In the genomic region with DNA sequence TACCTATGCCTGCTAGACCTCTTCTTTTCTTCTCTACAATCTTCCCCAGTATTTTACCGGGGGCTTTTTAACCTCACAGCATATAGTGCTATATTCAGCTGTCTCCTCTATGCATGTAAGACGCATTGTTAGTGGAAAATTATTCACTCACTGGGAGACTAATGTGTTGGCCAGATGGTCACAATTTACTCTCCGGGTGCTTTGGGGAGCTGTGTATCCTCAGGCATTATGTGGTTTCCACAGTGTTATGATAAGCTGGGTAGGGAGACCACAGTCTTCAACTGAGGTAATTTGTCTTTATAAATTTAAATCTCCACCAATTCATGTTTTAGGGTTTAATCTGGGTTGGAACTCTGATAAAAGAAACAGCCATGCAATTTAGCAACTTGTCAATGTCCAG, we compare ENCODE assay signal across 19 cellular contexts.
DNase-seq lines count a peak whose midpoint lies in the region; ATAC-seq and TF ChIP-seq lines count a peak whose summit lies in the region.
"Had no signal": no experiment of that assay in that cellular context is flagged by ENCODE, and none has a peak within 500 bp of the region (broad histone marks: within the 10 kb centered on the region; RNA-seq: fewer than 3 reads in every experiment).

No MANE protein-coding gene starts in this region.

- intact Hi-C loops in IMR-90 (cut with micrococcal nuclease) (no loop called here), dorsolateral prefrontal cortex (cut with DNase I) (no loop called here)

- H2AK9ac ChIP-seq in IMR-90 (replicated peaks; ENCODE audit: low read depth, low read length, poor library complexity), result no peak overlapping the region

- POLR2A ChIA-PET in IMR-90 (lab: Charles Lee; ENCODE audit: unreplicated experiment), result interaction anchor here (0.7 kb wide), 1 partner anchor 72 kb away, joined by 3 read pairs; no protein-coding TSS in a partner anchor

- H3K4me3 ChIP-seq in IMR-90 (ENCODE audit: insufficient read depth, low read depth, low read length) (no peak overlapping the region), smooth muscle cell (no peak overlapping the region), dorsolateral prefrontal cortex (no peak overlapping the region)
- H3K4me3 ChIP-seq: thoracic aorta had no signal

- H3K4ac ChIP-seq in IMR-90 (ENCODE audit: low read depth, low read length), result no peak overlapping the region

- H2AFZ ChIP-seq in IMR-90 (replicated peaks; ENCODE audit: low read length, poor library complexity), result no peak overlapping the region
- no peak overlapping the region for H2AFZ ChIP-seq in smooth muscle cell (ENCODE audit: low read depth)

- no peak for TF ChIP-seq POLR2A in IMR-90 (IDR thresholded peaks at IDR 0.05; ENCODE audit: low read depth, low read length)

- CTCF ChIA-PET in IMR-90 (lab: Yijun Ruan, JAX), result no interaction called here

- no peak overlapping the region for H3K14ac ChIP-seq in IMR-90 (replicated peaks; ENCODE audit: low read depth, low read length)

- in situ Hi-C loops in IMR-90 (cut with MboI; ENCODE audit: low sequenced_read_pairs), result no loop called here

- H3K9me3 ChIP-seq in IMR-90 (ENCODE audit: control insufficient read depth, insufficient read depth, low read length) (no peaks in the 10 kb centered on the region), smooth muscle cell (replicated peaks; ENCODE audit: low read depth) (no peaks in the 10 kb centered on the region)
- H3K9me3 ChIP-seq: thoracic aorta had no signal

- H4K91ac ChIP-seq in IMR-90 (ENCODE audit: insufficient read depth, low read depth, low read length), result no peak overlapping the region

- no peak overlapping the region for H2BK5ac ChIP-seq in IMR-90 (ENCODE audit: low read depth, low read length, poor library complexity, severe bottlenecking)

- H4K5ac ChIP-seq in IMR-90 (ENCODE audit: low read depth, low read length), result no peak overlapping the region

- H3K9me1 ChIP-seq in IMR-90 (ENCODE audit: insufficient read depth, low read length), result no peaks in the 10 kb centered on the region

- H2AK5ac ChIP-seq in IMR-90 (ENCODE audit: low read depth, low read length), result no peak overlapping the region

- H3K4me1 ChIP-seq in IMR-90 (ENCODE audit: control insufficient read depth, insufficient read depth, low read length), result no peaks in the 10 kb centered on the region
- no peaks in the 10 kb centered on the region for H3K4me1 ChIP-seq in smooth muscle cell (ENCODE audit: low read depth)

- ATAC-seq in IMR-90 (ENCODE audit: low read depth), result peak; percentile 29; the same call in 1 of the 2 replicates
- no peak for ATAC-seq in GM18867 (IDR thresholded peaks at IDR 0.05; ENCODE audit: unreplicated experiment)
- ATAC-seq: HepG2 had no signal

- no peaks in the 10 kb centered on the region for H3K79me1 ChIP-seq in IMR-90 (ENCODE audit: low read depth in 1 of 2, low read length in 2 of 2)

- no peaks in the 10 kb centered on the region for H3K79me2 ChIP-seq in smooth muscle cell (ENCODE audit: low read depth)

- BruUV-seq in IMR-90 (replicated peaks; lab: Mats Ljungman, UMichigan), result no TSS peak

- no peak overlapping the region for H2BK120ac ChIP-seq in IMR-90 (ENCODE audit: low read depth, low read length)

- peak; percentile 15 for DNase-seq in IMR-90
- peak; percentile 15 for DNase-seq in NCI-H82 treated with DMSO at 0.1 percent for 48 hours (lab: John Stamatoyannopoulos, UW; ENCODE audit: unreplicated experiment)
- peak; percentile 81 for DNase-seq in fibroblast of peridontal ligament (ENCODE audit: extremely low read depth)
- DNase-seq in smooth muscle cell (lab: John Stamatoyannopoulos, UW; ENCODE audit: unreplicated experiment), result no peak
- DNase-seq in dorsolateral prefrontal cortex, result no peak
- no peak for DNase-seq in SHP77 treated with DMSO at 0.1 percent for 48 hours (lab: John Stamatoyannopoulos, UW)
- DNase-seq: activated naive CD4-positive, alpha-beta T cell; brain microvascular endothelial cell; cortex of kidney; erythroblast; hippocampal formation; NCI-H2171 treated with DMSO at 0.1 percent for 48 hours; occipital lobe; SIG-M5; stimulated activated CD4-positive, alpha-beta T cell treated with anti-CD3 and anti-CD28 coated beads, Interleukin-4, amount 100 ng/mL, for 4 hours had no signal

- TF ChIP-seq RAD21 in IMR-90 (IDR thresholded peaks at IDR 0.05; ENCODE audit: low read length), result no peak

- no peaks in the 10 kb centered on the region; the same call in 1 of the 2 replicates for H3K27me3 ChIP-seq in IMR-90 (ENCODE audit: control insufficient read depth, insufficient read depth, low read length)
- H3K27me3 ChIP-seq in smooth muscle cell (ENCODE audit: low read depth), result no peaks in the 10 kb centered on the region
- peaks cover 0 to 4% (median 0%) of the 10 kb centered on the region in 45 donors for H3K27me3 ChIP-seq in dorsolateral prefrontal cortex
- H3K27me3 ChIP-seq: brain microvascular endothelial cell had no signal

- no peak overlapping the region for H3K23ac ChIP-seq in IMR-90 (ENCODE audit: low read depth, low read length)

- no peak overlapping the region for H3K18ac ChIP-seq in IMR-90 (ENCODE audit: low read depth, low read length)

- no CpG with 5 or more reads among the region's 3 CpGs for WGBS in IMR-90 (ENCODE audit: extremely low coverage in 2 of 2, insufficient read length in 1 of 2), 2 experiments
- WGBS in smooth muscle cell (ENCODE audit: low lambda C conversion rate), result 33% methylated on average over 3 of the region's 3 CpGs

- H4K20me1 ChIP-seq in IMR-90 (ENCODE audit: insufficient read depth, low read length) (no peaks in the 10 kb centered on the region), smooth muscle cell (ENCODE audit: low read depth) (no peaks in the 10 kb centered on the region)

- H3K27ac ChIP-seq in IMR-90 (ENCODE audit: insufficient read depth, low read length) (no peak overlapping the region), smooth muscle cell (ENCODE audit: low read depth) (no peak overlapping the region), dorsolateral prefrontal cortex (no peak overlapping the region)
- H3K27ac ChIP-seq: brain microvascular endothelial cell, C4-2B, thoracic aorta had no signal

- no peak overlapping the region for H4K8ac ChIP-seq in IMR-90 (ENCODE audit: low read depth in 2 of 2, low read length in 2 of 2)

- TF ChIP-seq CTCF in IMR-90 (conservative IDR thresholded peaks at IDR 0.05; ENCODE audit: low read depth, low read length) (no peak), smooth muscle cell (IDR thresholded peaks at IDR 0.05; ENCODE audit: borderline replicate concordance, insufficient read depth, poor library complexity, severe bottlenecking) (no peak), dorsolateral prefrontal cortex (IDR thresholded peaks at IDR 0.05 in 54 of 56, conservative IDR thresholded peaks at IDR 0.05 in 2 of 56; ENCODE audit: low read depth in 1 of 56, partially characterized antibody in 56 of 56) (no peak)

- no peak overlapping the region for H2BK20ac ChIP-seq in IMR-90 (ENCODE audit: low read depth, low read length)

- no peaks in the 10 kb centered on the region for H3K36me3 ChIP-seq in IMR-90 (ENCODE audit: control insufficient read depth, insufficient read depth, low read length)
- no peaks in the 10 kb centered on the region for H3K36me3 ChIP-seq in smooth muscle cell (ENCODE audit: low read depth)
- H3K36me3 ChIP-seq: brain microvascular endothelial cell, thoracic aorta had no signal

- H3K4me2 ChIP-seq in IMR-90 (ENCODE audit: low read depth, low read length), result no peak overlapping the region
- no peak overlapping the region for H3K4me2 ChIP-seq in smooth muscle cell

- H3F3A ChIP-seq in smooth muscle cell (ENCODE audit: low read depth), result no peaks in the 10 kb centered on the region

- no peak overlapping the region for H2BK15ac ChIP-seq in IMR-90 (ENCODE audit: low read depth, low read length)

- H3K56ac ChIP-seq in IMR-90 (ENCODE audit: extremely low read depth, insufficient read depth, low read length), result no peak overlapping the region

- H3K9ac ChIP-seq in IMR-90 (ENCODE audit: low read depth, low read length), result no peak overlapping the region
- H3K9ac ChIP-seq in smooth muscle cell (ENCODE audit: low read depth), result no peak overlapping the region

- dilution Hi-C loops in IMR-90 (cut with HindIII; ENCODE audit: low sequenced_read_pairs, unreplicated experiment), result no loop called here

TF ChIP-seq in IMR-90, 13 proteins besides CTCF, POLR2A, EP300 and RAD21:
- TF ChIP-seq MAFK (IDR thresholded peaks at IDR 0.05; ENCODE audit: low read depth, low read length) (no peak), MAZ (IDR thresholded peaks at IDR 0.05; ENCODE audit: borderline replicate concordance, low read depth, low read length) (no peak), CHD1 (IDR thresholded peaks at IDR 0.05; ENCODE audit: low read depth, low read length) (no peak), NFE2L2 (IDR thresholded peaks at IDR 0.05; ENCODE audit: low read depth, low read length) (no peak), SMC3 (IDR thresholded peaks at IDR 0.05; ENCODE audit: low read depth, low read length) (no peak), FOS (IDR thresholded peaks at IDR 0.05; ENCODE audit: low read depth, low read length) (no peak), BHLHE40 (IDR thresholded peaks at IDR 0.05; ENCODE audit: low read depth, low read length) (no peak), RCOR1 (IDR thresholded peaks at IDR 0.05; ENCODE audit: insufficient replicate concordance, low read length) (no peak), CEBPB (IDR thresholded peaks at IDR 0.05; ENCODE audit: low read depth, low read length) (no peak), MXI1 (IDR thresholded peaks at IDR 0.05; ENCODE audit: borderline replicate concordance, low read depth, low read length) (no peak), RFX5 (IDR thresholded peaks at IDR 0.05; ENCODE audit: low read depth, low read length) (no peak)
- TF ChIP-seq, protein P1, sequence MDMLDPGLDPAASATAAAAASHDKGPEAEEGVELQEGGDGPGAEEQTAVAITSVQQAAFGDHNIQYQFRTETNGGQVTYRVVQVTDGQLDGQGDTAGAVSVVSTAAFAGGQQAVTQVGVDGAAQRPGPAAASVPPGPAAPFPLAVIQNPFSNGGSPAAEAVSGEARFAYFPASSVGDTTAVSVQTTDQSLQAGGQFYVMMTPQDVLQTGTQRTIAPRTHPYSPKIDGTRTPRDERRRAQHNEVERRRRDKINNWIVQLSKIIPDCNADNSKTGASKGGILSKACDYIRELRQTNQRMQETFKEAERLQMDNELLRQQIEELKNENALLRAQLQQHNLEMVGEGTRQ (IDR thresholded peaks at IDR 0.05; ENCODE audit: low read depth, low read length), result no peak
- TF ChIP-seq, protein P2, sequence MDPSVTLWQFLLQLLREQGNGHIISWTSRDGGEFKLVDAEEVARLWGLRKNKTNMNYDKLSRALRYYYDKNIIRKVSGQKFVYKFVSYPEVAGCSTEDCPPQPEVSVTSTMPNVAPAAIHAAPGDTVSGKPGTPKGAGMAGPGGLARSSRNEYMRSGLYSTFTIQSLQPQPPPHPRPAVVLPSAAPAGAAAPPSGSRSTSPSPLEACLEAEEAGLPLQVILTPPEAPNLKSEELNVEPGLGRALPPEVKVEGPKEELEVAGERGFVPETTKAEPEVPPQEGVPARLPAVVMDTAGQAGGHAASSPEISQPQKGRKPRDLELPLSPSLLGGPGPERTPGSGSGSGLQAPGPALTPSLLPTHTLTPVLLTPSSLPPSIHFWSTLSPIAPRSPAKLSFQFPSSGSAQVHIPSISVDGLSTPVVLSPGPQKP (IDR thresholded peaks at IDR 0.05; ENCODE audit: borderline replicate concordance, low read depth, low read length), result no peak
TF ChIP-seq in IMR-90: peak in this region for 0.

Comparison
In these comparisons a context has a peak if more than half of its experiments do, and no peak if none do; other contexts are left out.
1. DNase-seq: peak in IMR-90 (single experiment), NCI-H82 treated with DMSO at 0.1 percent for 48 hours (single experiment) and fibroblast of peridontal ligament (single experiment); none in smooth muscle cell (single experiment), dorsolateral prefrontal cortex (0 of 10) and SHP77 treated with DMSO at 0.1 percent for 48 hours (single experiment).